Comparison of ENCODE assay signal across 17 cellular contexts in genomic region chr1:222167896-222168295, GRCh38.
DNase-seq lines count a peak whose midpoint lies in the region; TF ChIP-seq lines count a peak whose summit lies in the region.
"Had no signal": no experiment of that assay in that cellular context is flagged by ENCODE, and none has a peak within 500 bp of the region (broad histone marks: within the 10 kb centered on the region; RNA-seq: fewer than 3 reads in every experiment).

No MANE protein-coding gene starts in this region.

- no peak overlapping the region for H2BK5ac ChIP-seq in mesenchymal stem cell (ENCODE audit: low read depth, low read length, poor library complexity, severe bottlenecking)

- WGBS in mesenchymal stem cell = 71% methylated on average over 1 of the region's 1 CpG

- in situ Hi-C loops in GM13976 (cut with MboI; ENCODE audit: low sequenced_read_pairs, unreplicated experiment) = loop anchor here (25.0 kb wide), 2 partner anchors 431 to 681 kb away; partner anchors contain the start of gene DUSP10

- no TSS peak for BruUV-seq in A673 (replicated peaks; lab: Mats Ljungman, UMichigan)

- H3K18ac ChIP-seq in mesenchymal stem cell (ENCODE audit: low read depth in 1 of 2, low read length in 2 of 2) = no peak overlapping the region

- H3K4me3 ChIP-seq in cardiac fibroblast (replicated peaks in 1 of 2; ENCODE audit: low read depth in 2 of 2, low read length in 2 of 2) = no peak overlapping the region
- H3K4me3 ChIP-seq in mesenchymal stem cell (ENCODE audit: insufficient read depth in 1 of 2, low read depth in 1 of 2, low read length in 2 of 2) = no peak overlapping the region
- H3K4me3 ChIP-seq in A673 (ENCODE audit: low read depth, low read length, poor library complexity, severe bottlenecking) = no peak overlapping the region
- H3K4me3 ChIP-seq: K562, Peyer's patch had no signal

- CTCF ChIA-PET in A673 (lab: Charles Lee) = no interaction called here

- no peak overlapping the region for H2BK12ac ChIP-seq in mesenchymal stem cell (ENCODE audit: low read length in 2 of 2)

- H3K23ac ChIP-seq in mesenchymal stem cell (ENCODE audit: low read length in 2 of 2) = no peak overlapping the region

- DNase-seq in Daoy (ENCODE audit: low read depth) (peak; percentile 15), LHCN-M2 (ENCODE audit: low read depth) (peak; percentile 34), cardiac fibroblast (ENCODE audit: low read depth in 2 of 2) (peak; percentile 6 to 12), mesenchymal stem cell (no peak), NCI-H2081 (lab: John Stamatoyannopoulos, UW) (no peak), NCI-H526 treated with DMSO at 0.1 percent for 48 hours (lab: John Stamatoyannopoulos, UW) (no peak), GM13976 (ENCODE audit: low spot score) (no peak), A673 (ENCODE audit: low spot score) (no peak)
- DNase-seq: COR-L47, DMS153, NCI-H1105 treated with DMSO at 0.1 percent for 48 hours, NCI-H187, NCI-H774, Peyer's patch, SHP77 treated with DMSO at 0.1 percent for 48 hours had no signal

- H3K9me3 ChIP-seq in mesenchymal stem cell (ENCODE audit: control insufficient read depth, low read length) = peaks cover 18% of the 10 kb centered on the region
- H3K9me3 ChIP-seq in A673 (ENCODE audit: low read depth, low read length, poor library complexity, severe bottlenecking) = no peaks in the 10 kb centered on the region

- H3K4me1 ChIP-seq in mesenchymal stem cell (ENCODE audit: control insufficient read depth, insufficient read depth, low read depth, low read length) (peaks cover 3% of the 10 kb centered on the region), A673 (ENCODE audit: insufficient read depth, low read length, poor library complexity, severe bottlenecking) (no peaks in the 10 kb centered on the region)
- H3K4me1 ChIP-seq: Peyer's patch had no signal

- no peak overlapping the region for H3K4ac ChIP-seq in mesenchymal stem cell (ENCODE audit: low read depth in 1 of 2, low read length in 2 of 2)

- TF ChIP-seq CTCF in cardiac fibroblast (IDR thresholded peaks at IDR 0.05; ENCODE audit: low read depth, low read length) (no peak), GM13976 (IDR thresholded peaks at IDR 0.05; ENCODE audit: borderline replicate concordance, control extremely low read depth, extremely low read depth, insufficient read depth, missing control alignments) (no peak), A673 (conservative IDR thresholded peaks at IDR 0.05; ENCODE audit: low read depth, low read length) (no peak)

- no peak overlapping the region for H3K4me2 ChIP-seq in mesenchymal stem cell (ENCODE audit: low read length, poor library complexity, severe bottlenecking)

- POLR2A ChIA-PET in A673 (lab: Charles Lee; ENCODE audit: low non-redundant PET) = no interaction called here

- no peak overlapping the region for H2BK120ac ChIP-seq in mesenchymal stem cell (ENCODE audit: low read depth, low read length)

- no peak overlapping the region for H3K14ac ChIP-seq in mesenchymal stem cell (ENCODE audit: low read length in 2 of 2)

- no peak overlapping the region for H2BK15ac ChIP-seq in mesenchymal stem cell (ENCODE audit: low read depth, poor library complexity, severe bottlenecking)

- no peak overlapping the region for H2AFZ ChIP-seq in mesenchymal stem cell (ENCODE audit: low read depth, low read length)

- H3K36me3 ChIP-seq in mesenchymal stem cell (ENCODE audit: control insufficient read depth in 1 of 2, insufficient read depth in 2 of 2, low read depth in 1 of 2, low read length in 2 of 2) = no peaks in the 10 kb centered on the region
- no peaks in the 10 kb centered on the region for H3K36me3 ChIP-seq in A673 (ENCODE audit: insufficient read depth, low read length, poor library complexity, severe bottlenecking)
- H3K36me3 ChIP-seq: Peyer's patch had no signal

- H2AK5ac ChIP-seq in mesenchymal stem cell (ENCODE audit: low read length, severe bottlenecking) = no peak overlapping the region

- H4K8ac ChIP-seq in mesenchymal stem cell (ENCODE audit: low read length) = no peak overlapping the region

- H3K9ac ChIP-seq in mesenchymal stem cell (ENCODE audit: low read length) = peak overlapping the region; percentile 65

- intact Hi-C loops in A673 (cut with micrococcal nuclease; ENCODE audit: unreplicated experiment) = loop anchor here (5.0 kb wide), 2 partner anchors 691 to 1296 kb away; no protein-coding TSS in a partner anchor

- H3K27me3 ChIP-seq in mesenchymal stem cell (ENCODE audit: control insufficient read depth in 1 of 2, insufficient read depth in 1 of 2, low read length in 2 of 2) (no peaks in the 10 kb centered on the region), A673 (replicated peaks; ENCODE audit: insufficient read depth, low read depth, low read length, poor library complexity) (no peaks in the 10 kb centered on the region)
- H3K27me3 ChIP-seq: Peyer's patch had no signal

- no peak overlapping the region for H3K27ac ChIP-seq in mesenchymal stem cell (ENCODE audit: low read length, poor library complexity, severe bottlenecking)
- H3K27ac ChIP-seq in A673 (ENCODE audit: low read depth, low read length, poor library complexity, severe bottlenecking) = no peak overlapping the region
- H3K27ac ChIP-seq: C4-2B, Peyer's patch had no signal

- no peak overlapping the region for H4K91ac ChIP-seq in mesenchymal stem cell (ENCODE audit: low read length)

- no peaks in the 10 kb centered on the region for H3K79me1 ChIP-seq in mesenchymal stem cell (replicated peaks; ENCODE audit: low read length, poor library complexity, severe bottlenecking)

Comparison
In these comparisons a context has a peak if more than half of its experiments do, and no peak if none do; other contexts are left out.
1. DNase-seq: peak in Daoy (single experiment), LHCN-M2 (single experiment) and cardiac fibroblast (2 of 2); none in mesenchymal stem cell (single experiment), NCI-H2081 (0 of 2), NCI-H526 treated with DMSO at 0.1 percent for 48 hours (single experiment), GM13976 (single experiment) and A673 (single experiment).